16 cellular contexts compared by ENCODE assay signal in the genomic region with DNA sequence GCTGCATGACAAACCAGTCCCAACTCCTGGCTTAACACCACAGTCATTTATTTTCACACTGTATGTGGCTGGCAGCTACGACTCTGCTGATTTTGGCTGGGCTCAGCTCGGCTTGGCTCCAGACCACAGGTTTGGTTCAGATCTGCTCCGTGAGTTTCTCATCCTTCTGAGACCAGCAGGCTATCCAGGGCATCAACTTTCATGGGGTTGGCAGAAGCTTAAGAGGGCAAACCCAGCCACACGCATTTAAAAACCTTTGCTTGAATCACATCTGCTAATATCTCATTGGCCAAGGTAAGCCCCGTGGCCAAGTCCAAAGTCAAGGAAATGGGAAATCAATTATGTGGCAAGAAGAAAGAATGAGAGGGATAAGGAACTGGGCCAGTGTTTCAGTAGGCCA.
"Had no signal": no experiment of that assay in that cellular context is flagged by ENCODE, and none has a peak within 500 bp of the region (broad histone marks: within the 10 kb centered on the region; RNA-seq: fewer than 3 reads in every experiment).

No MANE protein-coding gene starts in this region.

- DNase-seq: KBM-7, NCI-H1092, NCI-H1105 treated with DMSO at 0.1 percent for 48 hours, NCI-H1417 treated with DMSO at 0.1 percent for 48 hours, NCI-H146, NCI-H1694 treated with DMSO at 0.1 percent for 48 hours, NCI-H1930, NCI-H2081, NCI-H2107, NCI-H2227 treated with DMSO at 0.1 percent for 48 hours, NCI-H524, NCI-H526 treated with DMSO at 0.1 percent for 48 hours, NCI-H748 treated with DMSO at 0.1 percent for 48 hours, RPMI8226, SHP77, SK-N-SH had no signal

- H3K9me3 ChIP-seq: SK-N-SH had no signal
